ENCODE assay signal across 33 cellular contexts in the genomic region with DNA sequence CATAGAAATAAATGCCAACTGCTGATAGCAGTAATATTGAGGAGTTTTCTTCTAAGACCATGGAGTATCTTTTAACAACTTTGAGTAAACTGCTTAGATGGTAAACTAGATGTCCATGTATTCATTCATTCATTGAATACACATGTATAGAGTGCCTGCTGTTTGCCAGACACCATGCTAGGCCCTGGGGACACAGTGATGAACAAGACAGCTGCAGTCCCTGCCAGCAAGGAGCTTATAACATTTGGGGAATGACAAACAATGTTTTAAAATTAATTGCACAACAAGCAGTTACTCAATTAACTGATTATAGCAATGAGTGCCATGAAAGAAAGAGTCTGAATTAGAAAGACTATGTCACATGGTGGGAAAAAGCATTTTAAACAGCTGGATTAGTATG.
"Had no signal": no experiment of that assay in that cellular context is flagged by ENCODE, and none has a peak within 500 bp of the region (broad histone marks: within the 10 kb centered on the region; RNA-seq: fewer than 3 reads in every experiment).

No MANE protein-coding gene starts in this region.

- H3K9me3 ChIP-seq: SJCRH30 had no signal

- H3K27ac ChIP-seq: PC-9, RWPE1, SJCRH30, SK-N-MC had no signal

- ATAC-seq: Panc1, Right ventricle myocardium inferior, SK-N-SH treated with all-trans-retinoic acid at 6 μM for 48 hours had no signal

- H3K36me3 ChIP-seq: SJCRH30 had no signal

- H3K27me3 ChIP-seq: SJCRH30 had no signal

- H3K4me2 ChIP-seq: PC-9 had no signal

- H2AFZ ChIP-seq: PC-9 had no signal

- DNase-seq: Karpas-422, KG1, MM.1S, NCI-H1048, NCI-H1092 treated with DMSO at 0.1 percent for 48 hours, NCI-H1105 treated with DMSO at 0.1 percent for 48 hours, NCI-H1417, NCI-H1436, NCI-H146, NCI-H1694, NCI-H187, NCI-H1930, NCI-H2029 treated with DMSO at 0.1 percent for 48 hours, NCI-H2081 treated with DMSO at 0.1 percent for 48 hours, NCI-H2107, NCI-H2171, NCI-H226, NCI-H446 treated with DMSO at 0.1 percent for 48 hours, NCI-H510A, NCI-H524, NCI-H526, NCI-H69, NCI-H748 treated with DMSO at 0.1 percent for 48 hours, NCI-H82, PC-9, SHP77, SIG-M5, SJCRH30 had no signal

- H3K4me3 ChIP-seq: PC-9, SJCRH30, SK-N-MC had no signal
